ENCODE assay signal across 8 cellular contexts in the genomic region with DNA sequence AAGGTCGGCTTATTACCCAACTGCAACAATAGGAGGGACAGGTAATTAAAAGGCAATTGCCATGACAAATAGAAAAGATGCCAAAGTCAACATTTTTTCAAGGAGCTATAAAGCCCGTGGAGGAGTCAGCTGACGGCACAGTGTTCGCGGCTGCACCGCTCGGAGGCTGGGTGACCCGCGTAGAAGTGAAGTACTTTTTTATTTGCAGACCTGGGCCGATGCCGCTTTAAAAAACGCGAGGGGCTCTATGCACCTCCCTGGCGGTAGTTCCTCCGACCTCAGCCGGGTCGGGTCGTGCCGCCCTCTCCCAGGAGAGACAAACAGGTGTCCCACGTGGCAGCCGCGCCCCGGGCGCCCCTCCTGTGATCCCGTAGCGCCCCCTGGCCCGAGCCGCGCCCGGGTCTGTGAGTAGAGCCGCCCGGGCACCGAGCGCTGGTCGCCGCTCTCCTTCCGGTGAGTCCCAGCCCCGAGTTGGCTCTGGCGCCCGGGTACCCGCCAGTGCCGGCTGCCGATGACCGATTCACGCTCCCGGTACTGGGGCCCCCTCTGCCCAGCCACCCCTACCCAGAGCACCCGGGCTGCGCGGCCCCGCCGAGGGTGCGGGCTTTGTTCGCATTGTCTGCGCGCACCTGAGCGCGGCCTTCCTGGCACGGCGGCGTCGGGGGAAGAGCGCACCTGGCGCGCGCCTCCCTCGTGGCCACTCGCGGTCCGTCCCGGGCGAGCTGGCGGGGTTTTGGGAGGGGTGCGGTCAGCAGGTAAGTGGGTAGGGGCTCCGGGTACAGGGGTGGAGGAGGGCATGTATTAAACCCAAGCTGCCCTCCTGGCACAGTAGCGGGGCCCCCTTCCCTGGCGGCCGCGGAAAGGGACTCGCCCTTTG. TPM values are rescaled to one million over a fixed set of nuclear protein-coding genes. Genes with fewer than 3 reads are reported as not detected.
DNase-seq lines count a peak whose midpoint lies in the region; ATAC-seq, FAIRE-seq and TF ChIP-seq lines count a peak whose summit lies in the region.

A gene with protein sequence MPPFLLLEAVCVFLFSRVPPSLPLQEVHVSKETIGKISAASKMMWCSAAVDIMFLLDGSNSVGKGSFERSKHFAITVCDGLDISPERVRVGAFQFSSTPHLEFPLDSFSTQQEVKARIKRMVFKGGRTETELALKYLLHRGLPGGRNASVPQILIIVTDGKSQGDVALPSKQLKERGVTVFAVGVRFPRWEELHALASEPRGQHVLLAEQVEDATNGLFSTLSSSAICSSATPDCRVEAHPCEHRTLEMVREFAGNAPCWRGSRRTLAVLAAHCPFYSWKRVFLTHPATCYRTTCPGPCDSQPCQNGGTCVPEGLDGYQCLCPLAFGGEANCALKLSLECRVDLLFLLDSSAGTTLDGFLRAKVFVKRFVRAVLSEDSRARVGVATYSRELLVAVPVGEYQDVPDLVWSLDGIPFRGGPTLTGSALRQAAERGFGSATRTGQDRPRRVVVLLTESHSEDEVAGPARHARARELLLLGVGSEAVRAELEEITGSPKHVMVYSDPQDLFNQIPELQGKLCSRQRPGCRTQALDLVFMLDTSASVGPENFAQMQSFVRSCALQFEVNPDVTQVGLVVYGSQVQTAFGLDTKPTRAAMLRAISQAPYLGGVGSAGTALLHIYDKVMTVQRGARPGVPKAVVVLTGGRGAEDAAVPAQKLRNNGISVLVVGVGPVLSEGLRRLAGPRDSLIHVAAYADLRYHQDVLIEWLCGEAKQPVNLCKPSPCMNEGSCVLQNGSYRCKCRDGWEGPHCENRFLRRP (plus strand): TSS at position 138 of the 877 bp plus-strand sequence. CDS start 9,460 bp downstream, outside the sequence.

- TF ChIP-seq CTCF in keratinocyte (optimal IDR thresholded peaks at IDR 0.05 in 1 of 3, IDR thresholded peaks at IDR 0.05 in 1 of 3, conservative IDR thresholded peaks at IDR 0.05 in 1 of 3; ENCODE audit: extremely low read depth in 1 of 3, insufficient read depth in 2 of 3, low read length in 3 of 3): peak in 2 of 3 experiments; percentile 26 to 54

- H2AFZ ChIP-seq in keratinocyte (ENCODE audit: control insufficient read depth, low read length): peak within 1 kb of the TSS; percentile 74

- H3K27me3 ChIP-seq in keratinocyte (ENCODE audit: control insufficient read depth, extremely low read depth, insufficient read depth, low read length): peaks cover 7% of the 10 kb centered on the region

- no peak for FAIRE-seq in keratinocyte (lab: Jason Lieb, UNC)
- FAIRE-seq in RCC 7860 (lab: Jason Lieb, UNC): no peak

- ATAC-seq in activated T-cell treated with anti-CD3 and anti-CD28 coated beads, Interleukin-2, amount 50 U/mL, for 72 hours (replicated peaks in 1 of 2): peak; percentile 86 to 89
- no peak for ATAC-seq in GM21786 (IDR thresholded peaks at IDR 0.05; ENCODE audit: unreplicated experiment)

- H3K36me3 ChIP-seq in keratinocyte (ENCODE audit: control insufficient read depth in 2 of 2, extremely low read depth in 1 of 2, insufficient read depth in 2 of 2, low read length in 2 of 2): no peaks in the 10 kb centered on the region

- no peak within 1 kb of the TSS for H3K27ac Mint-ChIP-seq in activated T-cell treated with anti-CD3 and anti-CD28 coated beads, Interleukin-2, amount 50 U/mL, for 72 hours

- peak within 1 kb of the TSS; percentile 89 for H3K4me2 ChIP-seq in keratinocyte (ENCODE audit: control insufficient read depth, extremely low read depth, insufficient read depth, low read depth, low read length)

- dilution Hi-C loops in keratinocyte (cut with MboI; ENCODE audit: extremely low pct_ligation_motif_present, low sequenced_read_pairs): no loop called here

- H3K27me3 Mint-ChIP-seq in activated T-cell treated with anti-CD3 and anti-CD28 coated beads, Interleukin-2, amount 50 U/mL, for 72 hours (ENCODE audit: low read depth): peaks cover 65% of the 10 kb centered on the region

- H3K27ac ChIP-seq in keratinocyte (ENCODE audit: control insufficient read depth, insufficient read depth, low read length): no peak within 1 kb of the TSS

- DNase-seq in DMS79 (lab: John Stamatoyannopoulos, UW): peak; percentile 23
- DNase-seq in LoVo (ENCODE audit: low spot score): peak; percentile 59
- DNase-seq in activated T-cell treated with anti-CD3 and anti-CD28 coated beads, Interleukin-2, amount 50 U/mL, for 72 hours: peak; percentile 58 to 65
- no peak for DNase-seq in keratinocyte (ENCODE audit: low read depth, low spot score)
- DNase-seq in stimulated activated CD4-positive, alpha-beta T cell treated with anti-CD3 and anti-CD28 coated beads, TNF-alpha, amount 100 ng/mL, for 24 hours (ENCODE audit: low read depth in 3 of 3): peak in 2 of 3 experiments; percentile 11 to 37
- no peak for DNase-seq in RCC 7860 (ENCODE audit: low spot score)
- DNase-seq in mesenteric fat pad (ENCODE audit: low spot score): no peak

- no peaks in the 10 kb centered on the region for H4K20me1 ChIP-seq in keratinocyte (ENCODE audit: control insufficient read depth, extremely low read depth, insufficient read depth, low read length)

- no peaks in the 10 kb centered on the region for H3K79me2 ChIP-seq in keratinocyte (ENCODE audit: control insufficient read depth, insufficient read depth, low read length)

- peak within 1 kb of the TSS; percentile 16 for H3K9ac ChIP-seq in keratinocyte (ENCODE audit: control insufficient read depth, extremely low read depth, insufficient read depth, low read length)

- no peaks in the 10 kb centered on the region for H3K9me1 ChIP-seq in keratinocyte (ENCODE audit: control insufficient read depth, extremely low read depth, insufficient read depth, low read length)

- H3K9me3 Mint-ChIP-seq in activated T-cell treated with anti-CD3 and anti-CD28 coated beads, Interleukin-2, amount 50 U/mL, for 72 hours: no peaks in the 10 kb centered on the region

- no peaks in the 10 kb centered on the region for H3K9me3 ChIP-seq in keratinocyte (ENCODE audit: control insufficient read depth, low read depth, low read length)

- H3K4me1 ChIP-seq in keratinocyte (ENCODE audit: control insufficient read depth, extremely low read depth, insufficient read depth, low read length): peaks cover 16% of the 10 kb centered on the region

- H3K36me3 Mint-ChIP-seq in activated T-cell treated with anti-CD3 and anti-CD28 coated beads, Interleukin-2, amount 50 U/mL, for 72 hours (ENCODE audit: insufficient read depth in 2 of 2): peaks cover 0 to 1% of the 10 kb centered on the region in 2 donors

- peaks cover 10% of the 10 kb centered on the region for H3K4me1 Mint-ChIP-seq in activated T-cell treated with anti-CD3 and anti-CD28 coated beads, Interleukin-2, amount 50 U/mL, for 72 hours (ENCODE audit: low read depth)

- peak within 1 kb of the TSS; percentile 59 to 68 for H3K4me3 Mint-ChIP-seq in activated T-cell treated with anti-CD3 and anti-CD28 coated beads, Interleukin-2, amount 50 U/mL, for 72 hours

- peak within 1 kb of the TSS; percentile 43 to 68 (median 65) for H3K4me3 ChIP-seq in keratinocyte (ENCODE audit: control insufficient read depth in 2 of 3, extremely low read depth in 1 of 3, insufficient read depth in 2 of 3, low read depth in 1 of 3, low read length in 3 of 3)

RNA-seq across cellular contexts. Expression of the gene that starts here (rescaled TPM):
- total RNA-seq in activated T-cell treated with anti-CD3 and anti-CD28 coated beads, Interleukin-2, amount 50 U/mL, for 72 hours: not detected
- polyA plus RNA-seq in keratinocyte: 0.35 to 0.49 TPM (median 0.41 TPM) in 3 replicates
- polyA plus RNA-seq in keratinocyte (2011; ENCODE audit: low read depth): not detected
- 0.06 and 0.14 TPM in 2 replicates for polyA plus RNA-seq in keratinocyte (2011; cell fraction: cytosol; rRNA removed)
- 1.1 TPM in 2 replicates for polyA plus RNA-seq in keratinocyte (2011; cell fraction: nucleus; rRNA removed)
- polyA plus RNA-seq in keratinocyte (2012; ENCODE audit: low replicate concordance): 0.38 and 0.48 TPM in 2 replicates
- 0.66 to 0.93 TPM (median 0.73 TPM) in 3 replicates for polyA minus RNA-seq in keratinocyte
- 1.5 TPM for polyA minus RNA-seq in keratinocyte (2011; cell fraction: cytosol; rRNA and poly(A)+ RNA removed)
- polyA minus RNA-seq in keratinocyte (2011; cell fraction: nucleus; rRNA and poly(A)+ RNA removed): 2.1 and 2.7 TPM in 2 replicates
- total RNA-seq in mesenteric fat pad: 0.19 TPM

Comparison
In these comparisons a context has a peak if more than half of its experiments do, and no peak if none do; other contexts are left out.
1. Peak in DNase-seq and ATAC-seq in activated T-cell treated with anti-CD3 and anti-CD28 coated beads, Interleukin-2, amount 50 U/mL, for 72 hours; RNA of the gene not detected or under 1 TPM.
2. DNase-seq: peak in DMS79 (single experiment), LoVo (single experiment) and stimulated activated CD4-positive, alpha-beta T cell treated with anti-CD3 and anti-CD28 coated beads, TNF-alpha, amount 100 ng/mL, for 24 hours (2 of 3); none in keratinocyte (single experiment), RCC 7860 (single experiment) and mesenteric fat pad (single experiment).